Comparison of ENCODE assay signal across 15 cellular contexts in the genomic region with DNA sequence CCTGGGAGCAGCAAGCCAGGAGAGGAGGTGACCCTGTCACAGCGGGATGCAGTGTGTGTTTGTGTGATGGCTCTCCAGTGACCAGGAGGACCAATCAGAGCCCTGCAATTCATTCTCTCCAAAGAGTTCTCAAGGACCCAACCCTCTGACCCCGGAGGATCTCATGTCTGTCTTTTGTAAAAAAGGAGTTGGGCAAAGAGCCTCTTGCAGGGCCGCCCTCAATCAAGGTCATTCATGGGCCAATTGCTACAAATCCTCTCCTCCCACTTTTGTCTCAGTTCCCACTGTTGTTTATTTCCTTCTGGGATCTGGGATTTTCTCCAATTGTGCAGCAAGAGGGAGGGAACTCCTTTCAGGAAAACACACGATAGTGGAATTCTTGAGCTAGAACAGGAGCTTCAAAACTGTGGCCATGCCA. TPM values are rescaled to one million over a fixed set of nuclear protein-coding genes. Genes with fewer than 3 reads are reported as not detected.
DNase-seq lines count a peak whose midpoint lies in the region; ATAC-seq, FAIRE-seq and TF ChIP-seq lines count a peak whose summit lies in the region.
"Had no signal": no experiment of that assay in that cellular context is flagged by ENCODE, and none has a peak within 500 bp of the region (broad histone marks: within the 10 kb centered on the region; RNA-seq: fewer than 3 reads in every experiment).

No MANE protein-coding gene starts in this region.

- in situ Hi-C loops in G401 (cut with HindIII; ENCODE audit: low sequenced_read_pairs) = no loop called here

- no peaks in the 10 kb centered on the region for H3K9me3 ChIP-seq in subcutaneous abdominal adipose tissue (ENCODE audit: control insufficient read depth in 5 of 5, low read length in 5 of 5)

- H3K27me3 ChIP-seq in subcutaneous abdominal adipose tissue (ENCODE audit: control insufficient read depth in 5 of 5, insufficient read depth in 4 of 5, low read length in 5 of 5) = no peaks in the 10 kb centered on the region

- DNase-seq in G401 (ENCODE audit: low spot score) (peak; percentile 4), fibroblast of mammary gland (ENCODE audit: low read depth) (peak; percentile 6), medulla oblongata (ENCODE audit: extremely low spot score) (peak; percentile 47), UCSD-AML1 (lab: John Stamatoyannopoulos, UW; ENCODE audit: unreplicated experiment) (no peak), DMS153 (lab: John Stamatoyannopoulos, UW) (no peak), GM19239 (ENCODE audit: insufficient read length, low spot score) (no peak)
- DNase-seq: activated effector memory CD4-positive, alpha-beta T cell treated with anti-CD3 and anti-CD28 coated beads, Interleukin-2, amount 50 U/mL, for 16 hours; natural killer cell; NCI-H1048; NK-92 treated with Interleukin-12 subunit alpha and Interleukin-12 subunit beta, amount 100 ng/mL, for 24 hours; stimulated activated CD4-positive, alpha-beta T cell treated with anti-CD3 and anti-CD28 coated beads, Interleukin-4, amount 100 ng/mL, for 24 hours; T-cell had no signal

- no peak overlapping the region for H3K4me3 ChIP-seq in fibroblast of mammary gland (ENCODE audit: control insufficient read depth, low read depth, low read length)
- no peak overlapping the region for H3K4me3 ChIP-seq in subcutaneous abdominal adipose tissue (ENCODE audit: low read depth in 1 of 5, low read length in 5 of 5)

- ATAC-seq in GM18873 (IDR thresholded peaks at IDR 0.05; ENCODE audit: low FRiP score, unreplicated experiment) = no peak
- ATAC-seq: natural killer cell, T-cell had no signal

- H3K9ac ChIP-seq in subcutaneous abdominal adipose tissue (ENCODE audit: low read length in 5 of 5) = no peak overlapping the region

- no peaks in the 10 kb centered on the region for H3K36me3 ChIP-seq in subcutaneous abdominal adipose tissue (ENCODE audit: control insufficient read depth in 5 of 5, insufficient read depth in 5 of 5, low read length in 5 of 5)

- peak overlapping the region; percentile 40 for H3K27ac ChIP-seq in subcutaneous abdominal adipose tissue (ENCODE audit: low read depth, low read length)

- no peak for FAIRE-seq in GM19239 (lab: Jason Lieb, UNC)
- FAIRE-seq: colon had no signal

- peaks cover 5 to 16% (median 14%) of the 10 kb centered on the region in 5 donors for H3K4me1 ChIP-seq in subcutaneous abdominal adipose tissue (ENCODE audit: control insufficient read depth in 5 of 5, insufficient read depth in 5 of 5, low read length in 5 of 5)

- no peak for TF ChIP-seq CTCF in fibroblast of mammary gland (conservative IDR thresholded peaks at IDR 0.05; ENCODE audit: control insufficient read depth, insufficient read depth, low read depth, low read length)

RNA-seq across cellular contexts. Expression of a gene that starts 4.0 kb away (rescaled TPM):
- total RNA-seq in G401 (2014; rRNA removed; shearing (Covaris generic)) = 0.17 and 0.37 TPM in 2 replicates

Comparison
In these comparisons a context has a peak if more than half of its experiments do, and no peak if none do; other contexts are left out.
1. DNase-seq: peak in G401 (single experiment), fibroblast of mammary gland (single experiment) and medulla oblongata (single experiment); none in UCSD-AML1 (single experiment), DMS153 (single experiment) and GM19239 (single experiment).